1 cellular context compared by ENCODE assay signal in genomic region chr14:25034803-25035681, GRCh38.
TF ChIP-seq lines count a peak whose summit lies in the region.

No MANE protein-coding gene starts in this region.

TF ChIP-seq in HepG2, 621 proteins besides CTCF, POLR2A, EP300 and RAD21 (continued from another document and continues in another):
- peak; percentile 15; the same call in 1 of the 2 replicates for TF ChIP-seq ZNF503 (CRISPR knock-in tag; IDR thresholded peaks at IDR 0.05)
- TF ChIP-seq HMGA1 (CRISPR knock-in tag; conservative IDR thresholded peaks at IDR 0.05), result no peak
- TF ChIP-seq ZNF891 (CRISPR knock-in tag; IDR thresholded peaks at IDR 0.05), result no peak
- no peak for TF ChIP-seq TERF1 (CRISPR knock-in tag; IDR thresholded peaks at IDR 0.05)
- TF ChIP-seq HCFC1 (IDR thresholded peaks at IDR 0.05; ENCODE audit: low read depth, low read length), result no peak
- TF ChIP-seq SNAPC2 (CRISPR knock-in tag; IDR thresholded peaks at IDR 0.05), result no peak; the same call in 1 of the 2 replicates
- TF ChIP-seq ZNF432 (CRISPR knock-in tag; IDR thresholded peaks at IDR 0.05; ENCODE audit: borderline replicate concordance), result no peak
- TF ChIP-seq PATZ1 (CRISPR knock-in tag; IDR thresholded peaks at IDR 0.05), result peak; percentile 18; the same call in 1 of the 2 replicates
- no peak for TF ChIP-seq TRIM24 (CRISPR knock-in tag; IDR thresholded peaks at IDR 0.05)
- TF ChIP-seq ZNF598 (CRISPR knock-in tag; IDR thresholded peaks at IDR 0.05; ENCODE audit: borderline replicate concordance), result no peak
- no peak for TF ChIP-seq CERS6 (CRISPR knock-in tag; IDR thresholded peaks at IDR 0.05)
- TF ChIP-seq MYNN (CRISPR knock-in tag; IDR thresholded peaks at IDR 0.05; ENCODE audit: low read depth), result no peak
- TF ChIP-seq ZFX (CRISPR knock-in tag; IDR thresholded peaks at IDR 0.05; ENCODE audit: low read depth), result peak; percentile 8; the same call in 1 of the 2 replicates
- no peak for TF ChIP-seq MXD3 (CRISPR knock-in tag; IDR thresholded peaks at IDR 0.05)
- peak; percentile 75; the same call in 1 of the 2 replicates for TF ChIP-seq AHDC1 (CRISPR knock-in tag; IDR thresholded peaks at IDR 0.05; ENCODE audit: borderline replicate concordance)
- TF ChIP-seq ZNF878 (CRISPR knock-in tag; IDR thresholded peaks at IDR 0.05), result peak; percentile 13; the same call in 1 of the 2 replicates
- no peak for TF ChIP-seq SRSF1 (optimal IDR thresholded peaks at IDR 0.05; ENCODE audit: low read depth, low read length)
- TF ChIP-seq ATF5 (CRISPR knock-in tag; IDR thresholded peaks at IDR 0.05; ENCODE audit: low read depth), result no peak
- no peak for TF ChIP-seq ZNF333 (CRISPR knock-in tag; IDR thresholded peaks at IDR 0.05; ENCODE audit: borderline replicate concordance)
- TF ChIP-seq NR0B2 (CRISPR knock-in tag; IDR thresholded peaks at IDR 0.05), result no peak
- no peak for TF ChIP-seq ATM (IDR thresholded peaks at IDR 0.05; ENCODE audit: borderline replicate concordance)
- TF ChIP-seq TRAFD1 (CRISPR knock-in tag; IDR thresholded peaks at IDR 0.05; ENCODE audit: borderline replicate concordance), result no peak
- no peak; the same call in 1 of the 2 replicates for TF ChIP-seq ZNF788 (CRISPR knock-in tag; IDR thresholded peaks at IDR 0.05; ENCODE audit: borderline replicate concordance)
- no peak; the same call in 1 of the 2 replicates for TF ChIP-seq TOE1 (CRISPR knock-in tag; IDR thresholded peaks at IDR 0.05)
- TF ChIP-seq PAX8 (CRISPR knock-in tag; IDR thresholded peaks at IDR 0.05; ENCODE audit: borderline replicate concordance), result no peak
- no peak for TF ChIP-seq FOXO4 (CRISPR knock-in tag; conservative IDR thresholded peaks at IDR 0.05)
- TF ChIP-seq ZBTB7A (CRISPR knock-in tag; IDR thresholded peaks at IDR 0.05), result no peak
- no peak; the same call in 1 of the 2 replicates for TF ChIP-seq ZNF138 (CRISPR knock-in tag; IDR thresholded peaks at IDR 0.05; ENCODE audit: low read depth)
- no peak for TF ChIP-seq USF2 (IDR thresholded peaks at IDR 0.05; ENCODE audit: low read depth, low read length)
- no peak for TF ChIP-seq USF2 (CRISPR knock-in tag; IDR thresholded peaks at IDR 0.05; ENCODE audit: borderline replicate concordance)
- no peak for TF ChIP-seq CREBL2 (CRISPR knock-in tag; IDR thresholded peaks at IDR 0.05; ENCODE audit: borderline replicate concordance)
- TF ChIP-seq PHF21A (CRISPR knock-in tag; IDR thresholded peaks at IDR 0.05), result peak; percentile 84; the same call in 1 of the 2 replicates
- 0 out of 2 replicates have a peak, but pooled peaks have one; percentile 13 for TF ChIP-seq RELA (CRISPR knock-in tag; IDR thresholded peaks at IDR 0.05)
- TF ChIP-seq NFE2L1 (CRISPR knock-in tag; IDR thresholded peaks at IDR 0.05; ENCODE audit: borderline replicate concordance), result no peak
- peak; percentile 17; the same call in 1 of the 2 replicates for TF ChIP-seq ZBTB25 (CRISPR knock-in tag; IDR thresholded peaks at IDR 0.05)
- TF ChIP-seq NR1H2 (CRISPR knock-in tag; IDR thresholded peaks at IDR 0.05; ENCODE audit: borderline replicate concordance, low read depth), result no peak
- no peak for TF ChIP-seq ZNF839 (CRISPR knock-in tag; IDR thresholded peaks at IDR 0.05; ENCODE audit: borderline replicate concordance)
- TF ChIP-seq EEA1 (CRISPR knock-in tag; IDR thresholded peaks at IDR 0.05; ENCODE audit: borderline replicate concordance), result no peak
- TF ChIP-seq SMAD3 (CRISPR knock-in tag; IDR thresholded peaks at IDR 0.05), result no peak; the same call in 1 of the 2 replicates
